In the genomic region with DNA sequence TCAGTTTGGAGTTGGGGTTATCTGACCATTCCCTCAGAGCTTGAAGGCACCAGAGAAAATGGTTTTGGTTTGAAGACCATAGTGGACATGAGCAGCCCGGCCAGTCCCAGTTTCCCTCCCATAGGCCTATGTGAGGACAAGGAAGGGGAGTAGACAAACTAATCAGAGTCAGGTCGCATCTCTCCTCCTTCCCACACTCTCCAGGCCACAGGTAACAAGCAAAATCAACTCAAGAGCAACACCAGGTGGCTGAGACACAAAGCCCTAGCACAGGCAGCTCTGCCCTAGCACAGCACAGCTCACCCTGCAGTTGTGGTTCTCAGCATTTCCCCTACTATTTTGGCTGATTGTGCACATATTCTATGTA, we compare ENCODE assay signal across 1 cellular context.
TF ChIP-seq lines count a peak whose summit lies in the region.

No MANE protein-coding gene starts in this region.

TF ChIP-seq in HCT116, 20 proteins besides CTCF, POLR2A, EP300 and RAD21 (continued from another document):
- TF ChIP-seq, protein P1, sequence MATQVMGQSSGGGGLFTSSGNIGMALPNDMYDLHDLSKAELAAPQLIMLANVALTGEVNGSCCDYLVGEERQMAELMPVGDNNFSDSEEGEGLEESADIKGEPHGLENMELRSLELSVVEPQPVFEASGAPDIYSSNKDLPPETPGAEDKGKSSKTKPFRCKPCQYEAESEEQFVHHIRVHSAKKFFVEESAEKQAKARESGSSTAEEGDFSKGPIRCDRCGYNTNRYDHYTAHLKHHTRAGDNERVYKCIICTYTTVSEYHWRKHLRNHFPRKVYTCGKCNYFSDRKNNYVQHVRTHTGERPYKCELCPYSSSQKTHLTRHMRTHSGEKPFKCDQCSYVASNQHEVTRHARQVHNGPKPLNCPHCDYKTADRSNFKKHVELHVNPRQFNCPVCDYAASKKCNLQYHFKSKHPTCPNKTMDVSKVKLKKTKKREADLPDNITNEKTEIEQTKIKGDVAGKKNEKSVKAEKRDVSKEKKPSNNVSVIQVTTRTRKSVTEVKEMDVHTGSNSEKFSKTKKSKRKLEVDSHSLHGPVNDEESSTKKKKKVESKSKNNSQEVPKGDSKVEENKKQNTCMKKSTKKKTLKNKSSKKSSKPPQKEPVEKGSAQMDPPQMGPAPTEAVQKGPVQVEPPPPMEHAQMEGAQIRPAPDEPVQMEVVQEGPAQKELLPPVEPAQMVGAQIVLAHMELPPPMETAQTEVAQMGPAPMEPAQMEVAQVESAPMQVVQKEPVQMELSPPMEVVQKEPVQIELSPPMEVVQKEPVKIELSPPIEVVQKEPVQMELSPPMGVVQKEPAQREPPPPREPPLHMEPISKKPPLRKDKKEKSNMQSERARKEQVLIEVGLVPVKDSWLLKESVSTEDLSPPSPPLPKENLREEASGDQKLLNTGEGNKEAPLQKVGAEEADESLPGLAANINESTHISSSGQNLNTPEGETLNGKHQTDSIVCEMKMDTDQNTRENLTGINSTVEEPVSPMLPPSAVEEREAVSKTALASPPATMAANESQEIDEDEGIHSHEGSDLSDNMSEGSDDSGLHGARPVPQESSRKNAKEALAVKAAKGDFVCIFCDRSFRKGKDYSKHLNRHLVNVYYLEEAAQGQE (IDR thresholded peaks at IDR 0.05; ENCODE audit: low read depth): no peak
